32 cellular contexts compared by ENCODE assay signal in genomic region chr2:219084791-219085190, GRCh38. TPM values are rescaled to one million over a fixed set of nuclear protein-coding genes. Genes with fewer than 3 reads are reported as not detected.
"Had no signal": no experiment of that assay in that cellular context is flagged by ENCODE, and none has a peak within 500 bp of the region (broad histone marks: within the 10 kb centered on the region; RNA-seq: fewer than 3 reads in every experiment).

No MANE protein-coding gene starts in this region.

- H3K27ac Mint-ChIP-seq: activated CD4-positive, alpha-beta memory T cell treated with anti-CD3 and anti-CD28 coated beads, Interleukin-2, amount 10 ng/mL, durations not matched to agents 7 days and 5 days; activated naive CD4-positive, alpha-beta T cell treated with anti-CD3 and anti-CD28 coated beads, Interleukin-2, amount 50 U/mL, for 24 hours; activated T-cell treated with anti-CD3 and anti-CD28 coated beads, Interleukin-2, amount 50 U/mL, for 24 hours; activated T-helper 2 cell treated with anti-CD3 and anti-CD28 coated beads, Interferon-gamma antibody, Interleukin-2, Interleukin-4, amounts not matched to agents 10 μg/mL and 5 μg/mL and 100 μg/mL, durations not matched to agents 14 hours and 24 hours and 36 hours; brain had no signal

- H3K36me3 ChIP-seq: WERI-Rb-1 had no signal

- H3K4me3 Mint-ChIP-seq: activated CD4-positive, alpha-beta memory T cell treated with anti-CD3 and anti-CD28 coated beads, Interleukin-2, amount 10 ng/mL, durations not matched to agents 7 days and 5 days; activated naive CD4-positive, alpha-beta T cell treated with anti-CD3 and anti-CD28 coated beads, Interleukin-2, amount 50 U/mL, for 24 hours; activated T-cell treated with anti-CD3 and anti-CD28 coated beads, Interleukin-2, amount 50 U/mL, for 24 hours; brain had no signal

- H3K27ac ChIP-seq: WERI-Rb-1 had no signal

- DNase-seq: activated CD4-positive, alpha-beta memory T cell treated with anti-CD3 and anti-CD28 coated beads, Interleukin-2, amount 10 ng/mL, durations not matched to agents 7 days and 5 days; activated CD4-positive, alpha-beta T cell treated with anti-CD3 and anti-CD28 coated beads for 1 hour; activated CD4-positive, alpha-beta T cell treated with anti-CD3 and anti-CD28 coated beads for 48 hours; activated CD4-positive, CD25-positive, alpha-beta regulatory T cell; activated CD8-positive, alpha-beta memory T cell treated with anti-CD3 and anti-CD28 coated beads for 24 hours; activated gamma-delta T cell; activated naive CD4-positive, alpha-beta T cell treated with Interleukin-2 at 50 U/mL for 16 hours; activated T-cell treated with anti-CD3 and anti-CD28 coated beads, Interleukin-2, amount 50 U/mL, for 24 hours; anterior cingulate cortex; caudate nucleus; cerebellar nuclear complex; Karpas-422; MM.1S; NCI-H1105 treated with DMSO at 0.1 percent for 48 hours; NCI-H1436; NCI-H1694 treated with DMSO at 0.1 percent for 48 hours; NCI-H2029; NCI-H345; NCI-H510A; NCI-H526; NCI-H748 treated with DMSO at 0.1 percent for 48 hours; NK-92 treated with Interleukin-12 subunit alpha and Interleukin-12 subunit beta, amount 100 ng/mL, for 24 hours; OCI-M1; Right ventricle myocardium superior; SW 1271; T-helper 1 cell; T-helper 9 cell; WERI-Rb-1 had no signal

- H3K9me3 Mint-ChIP-seq: activated CD4-positive, alpha-beta memory T cell treated with anti-CD3 and anti-CD28 coated beads, Interleukin-2, amount 10 ng/mL, durations not matched to agents 7 days and 5 days; activated naive CD4-positive, alpha-beta T cell treated with anti-CD3 and anti-CD28 coated beads, Interleukin-2, amount 50 U/mL, for 24 hours; activated T-cell treated with anti-CD3 and anti-CD28 coated beads, Interleukin-2, amount 50 U/mL, for 24 hours; activated T-helper 2 cell treated with anti-CD3 and anti-CD28 coated beads, Interferon-gamma antibody, Interleukin-2, Interleukin-4, amounts not matched to agents 10 μg/mL and 5 μg/mL and 100 μg/mL, durations not matched to agents 14 hours and 24 hours and 36 hours had no signal

- H3K27me3 Mint-ChIP-seq: activated CD4-positive, alpha-beta memory T cell treated with anti-CD3 and anti-CD28 coated beads, Interleukin-2, amount 10 ng/mL, durations not matched to agents 7 days and 5 days; activated naive CD4-positive, alpha-beta T cell treated with anti-CD3 and anti-CD28 coated beads, Interleukin-2, amount 50 U/mL, for 24 hours; activated T-cell treated with anti-CD3 and anti-CD28 coated beads, Interleukin-2, amount 50 U/mL, for 24 hours; brain had no signal

RNA-seq across cellular contexts. Expression of gene IHH, which starts 24.1 kb away (rescaled TPM):
- total RNA-seq: activated CD4-positive, alpha-beta memory T cell treated with anti-CD3 and anti-CD28 coated beads, Interleukin-2, amount 10 ng/mL, durations not matched to agents 7 days and 5 days; activated T-helper 2 cell treated with anti-CD3 and anti-CD28 coated beads, Interferon-gamma antibody, Interleukin-2, Interleukin-4, amounts not matched to agents 10 μg/mL and 5 μg/mL and 100 μg/mL, durations not matched to agents 14 hours and 24 hours and 36 hours; bronchial epithelial cell; Right ventricle myocardium superior had no signal

RNA-seq across cellular contexts. Expression of gene CFAP65, which starts 43.5 kb away (rescaled TPM):
- total RNA-seq: activated CD4-positive, alpha-beta memory T cell treated with anti-CD3 and anti-CD28 coated beads, Interleukin-2, amount 10 ng/mL, durations not matched to agents 7 days and 5 days; activated T-helper 2 cell treated with anti-CD3 and anti-CD28 coated beads, Interferon-gamma antibody, Interleukin-2, Interleukin-4, amounts not matched to agents 10 μg/mL and 5 μg/mL and 100 μg/mL, durations not matched to agents 14 hours and 24 hours and 36 hours; bronchial epithelial cell; Right ventricle myocardium superior had no signal
